In the genomic region with DNA sequence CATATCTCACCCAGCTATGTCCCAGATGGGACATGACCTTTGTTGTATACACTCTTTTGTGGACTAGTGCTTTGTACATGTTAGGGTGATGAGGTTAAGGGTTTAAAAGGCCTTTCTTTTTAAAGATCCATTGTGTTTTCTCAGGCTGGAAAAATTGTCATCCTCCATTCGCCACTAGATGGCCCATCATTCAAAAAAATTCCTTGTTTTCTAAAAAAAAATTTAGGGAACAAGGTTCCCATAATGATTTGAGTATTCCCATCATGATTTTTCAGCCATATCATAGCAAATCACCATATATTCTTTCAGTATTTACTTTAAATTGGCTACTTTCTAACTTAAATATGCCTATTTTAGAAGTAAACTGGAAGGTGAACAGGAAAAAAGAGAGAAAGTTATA, we compare ENCODE assay signal across 10 cellular contexts.
DNase-seq lines count a peak whose midpoint lies in the region; TF ChIP-seq lines count a peak whose summit lies in the region.
"Had no signal": no experiment of that assay in that cellular context is flagged by ENCODE, and none has a peak within 500 bp of the region (broad histone marks: within the 10 kb centered on the region; RNA-seq: fewer than 3 reads in every experiment).

No MANE protein-coding gene starts in this region.

- peak; percentile 20 for DNase-seq in NCI-H69 (lab: John Stamatoyannopoulos, UW)
- no peak for DNase-seq in epithelial cell of esophagus (ENCODE audit: low read depth)
- DNase-seq in renal cortical epithelial cell (ENCODE audit: low read depth) = peak; percentile 2
- no peak for DNase-seq in KG1 (lab: John Stamatoyannopoulos, UW)
- no peak for DNase-seq in activated CD4-positive, CD25-positive, alpha-beta regulatory T cell (lab: John Stamatoyannopoulos, UW)
- DNase-seq in anterior cingulate cortex (lab: John Stamatoyannopoulos, UW) = no peak
- DNase-seq: activated CD4-positive, alpha-beta T cell treated with anti-CD3 and anti-CD28 coated beads, Interleukin-2, amount 50 U/mL, for 4 hours; natural killer cell; NCI-H510A had no signal

- no peak overlapping the region for H3K4me3 ChIP-seq in epithelial cell of esophagus (ENCODE audit: low read length)

- TF ChIP-seq CTCF in GM12873 (IDR thresholded peaks at IDR 0.05; ENCODE audit: insufficient read depth, low read depth, low read length, missing control alignments) (peak; percentile 21), epithelial cell of esophagus (IDR thresholded peaks at IDR 0.05; ENCODE audit: insufficient read depth, low read depth, low read length, missing control alignments) (peak; percentile 40)

Comparison
In these comparisons a context has a peak if more than half of its experiments do, and no peak if none do; other contexts are left out.
1. DNase-seq: peak in NCI-H69 (single experiment) and renal cortical epithelial cell (single experiment); none in epithelial cell of esophagus (single experiment), KG1 (single experiment), activated CD4-positive, CD25-positive, alpha-beta regulatory T cell (0 of 4) and anterior cingulate cortex (0 of 58).